8 cellular contexts compared by ENCODE assay signal in genomic region chr2:85561280-85562212, GRCh38.
DNase-seq lines count a peak whose midpoint lies in the region; ATAC-seq and TF ChIP-seq lines count a peak whose summit lies in the region.

Gene GGCX (minus strand): TSS chr2:85561493. CDS start chr2:85561428, 65 bp downstream.

- peak within 1 kb of the TSS; percentile 82 for H3K27ac ChIP-seq in caudate nucleus (ENCODE audit: low read depth, low read length)

- TF ChIP-seq CTCF in AG09309 (IDR thresholded peaks at IDR 0.05; ENCODE audit: control insufficient read depth, insufficient read depth, low read depth, low read length, missing control alignments) = no peak

- DNase-seq in AG09309 (ENCODE audit: low read depth) = peak; percentile 52
- DNase-seq in NCI-H446 (lab: John Stamatoyannopoulos, UW) = peak; percentile 87 to 96
- peak; percentile 80 to 92 (median 90) for DNase-seq in activated CD4-positive, CD25-positive, alpha-beta regulatory T cell (lab: John Stamatoyannopoulos, UW)
- DNase-seq in caudate nucleus (lab: John Stamatoyannopoulos, UW) = peak in 60 of 61 donors; percentile 60 to 96 (median 90)
- peak; percentile 98 for DNase-seq in islet precursor cell
- DNase-seq in stimulated activated CD4-positive, alpha-beta T cell treated with anti-CD3 and anti-CD28 coated beads, Interleukin-12 subunit alpha, Interleukin-12 subunit beta, amount 100 ng/mL, for 4 hours = peak; percentile 92

- peak within 1 kb of the TSS; percentile 87 for H3K4me3 ChIP-seq in AG09309 (ENCODE audit: control insufficient read depth, low read depth, low read length)

- ATAC-seq in GM19025 (IDR thresholded peaks at IDR 0.05; ENCODE audit: low read depth, unreplicated experiment) = peak; percentile 94
- peak; percentile 91 for ATAC-seq in HG03280 (IDR thresholded peaks at IDR 0.05; ENCODE audit: unreplicated experiment)

Comparison
In these comparisons a context has a peak if more than half of its experiments do, and no peak if none do; other contexts are left out.
1. Peak in every context shown above with its lines: DNase-seq, ATAC-seq, H3K4me3 ChIP-seq and H3K27ac ChIP-seq.